Comparison of ENCODE assay signal across 22 cellular contexts in genomic region chr3:182570934-182571594, GRCh38.
DNase-seq lines count a peak whose midpoint lies in the region; ATAC-seq and TF ChIP-seq lines count a peak whose summit lies in the region.
"Had no signal": no experiment of that assay in that cellular context is flagged by ENCODE, and none has a peak within 500 bp of the region (broad histone marks: within the 10 kb centered on the region; RNA-seq: fewer than 3 reads in every experiment).

No MANE protein-coding gene starts in this region.

- H2AFZ ChIP-seq in SK-N-SH (ENCODE audit: low read depth), result no peak overlapping the region
- H2AFZ ChIP-seq: GM23248 had no signal

- TF ChIP-seq EP300 in SK-N-SH (IDR thresholded peaks at IDR 0.05; ENCODE audit: borderline replicate concordance in 1 of 2, low read depth in 1 of 2, low read length in 1 of 2), result no peak

- no peak overlapping the region for H3K27ac Mint-ChIP-seq in endothelial cell (ENCODE audit: unreplicated experiment)
- H3K27ac Mint-ChIP-seq: CD14-positive monocyte; CD4-positive, alpha-beta memory T cell had no signal

- 8% methylated on average over 3 of the region's 3 CpGs for WGBS in SK-N-SH (ENCODE audit: low lambda C conversion rate)

- CTCF ChIA-PET in SK-N-SH (lab: Yijun Ruan, JAX), result interaction anchor here (0.7 kb wide), 1 partner anchor 79 kb away, joined by 3 read pairs; no protein-coding TSS in a partner anchor

- no peaks in the 10 kb centered on the region for H3K9me2 ChIP-seq in SK-N-SH

- H4K20me1 ChIP-seq in SK-N-SH (ENCODE audit: insufficient read depth), result no peaks in the 10 kb centered on the region
- H4K20me1 ChIP-seq: BLaER1 treated with 17β-estradiol and CSF1 and Interleukin-3, amounts not matched to agents 10 nM and 100 nM had no signal

- ATAC-seq in mucosa of descending colon (peak; percentile 91), GM19455 (IDR thresholded peaks at IDR 0.05; ENCODE audit: unreplicated experiment) (no peak), HG02970 (IDR thresholded peaks at IDR 0.05; ENCODE audit: low FRiP score, unreplicated experiment) (no peak), GM18520 (IDR thresholded peaks at IDR 0.05; ENCODE audit: unreplicated experiment) (no peak)

- H3K27me3 Mint-ChIP-seq in endothelial cell (ENCODE audit: unreplicated experiment), result peaks cover 1% of the 10 kb centered on the region

- H3K79me2 ChIP-seq in SK-N-SH (ENCODE audit: insufficient read depth), result no peaks in the 10 kb centered on the region

- no peaks in the 10 kb centered on the region for H3K4me1 Mint-ChIP-seq in endothelial cell (ENCODE audit: unreplicated experiment)
- H3K4me1 Mint-ChIP-seq: CD14-positive monocyte; CD4-positive, alpha-beta memory T cell had no signal

- H3K9me3 ChIP-seq in SK-N-SH (no peaks in the 10 kb centered on the region), mucosa of descending colon (peaks cover 10% of the 10 kb centered on the region)
- H3K9me3 ChIP-seq: BE2C had no signal

- H3K36me3 ChIP-seq in SK-N-SH (replicated peaks in 1 of 2; ENCODE audit: control insufficient read depth in 1 of 2, insufficient read depth in 2 of 2, low read length in 1 of 2), result no peaks in the 10 kb centered on the region
- no peaks in the 10 kb centered on the region for H3K36me3 ChIP-seq in mucosa of descending colon (ENCODE audit: low read depth)
- H3K36me3 ChIP-seq: BE2C; BLaER1 treated with 17β-estradiol and CSF1 and Interleukin-3, amounts not matched to agents 10 nM and 100 nM had no signal

- POLR2A ChIA-PET in SK-N-SH (lab: Yijun Ruan, JAX), result no interaction called here

- H3K4me3 ChIP-seq in LNCaP clone FGC (ENCODE audit: low read depth, low read length) (no peak overlapping the region), SK-N-SH (ENCODE audit: low read depth in 2 of 2, low read length in 1 of 2) (no peak overlapping the region), mucosa of descending colon (no peak overlapping the region)
- H3K4me3 ChIP-seq: BLaER1 treated with 17β-estradiol and CSF1 and Interleukin-3, amounts not matched to agents 10 nM and 100 nM; GM23248 had no signal

- no peak overlapping the region for H3K27ac ChIP-seq in SK-N-SH (ENCODE audit: low read depth in 2 of 2, low read length in 1 of 2)
- H3K27ac ChIP-seq: 22Rv1; BLaER1 treated with 17β-estradiol and CSF1 and Interleukin-3, amounts not matched to agents 10 nM and 100 nM; GM23248 had no signal

- no peak for TF ChIP-seq CTCF in LNCaP clone FGC (IDR thresholded peaks at IDR 0.05; ENCODE audit: control insufficient read depth, extremely low read depth, insufficient read depth)
- no peak for TF ChIP-seq CTCF in SK-N-SH (IDR thresholded peaks at IDR 0.05)
- no peak for TF ChIP-seq CTCF in mucosa of descending colon (IDR thresholded peaks at IDR 0.05)
- TF ChIP-seq CTCF in endothelial cell (IDR thresholded peaks at IDR 0.05; ENCODE audit: unreplicated experiment), result no peak

- H3K4me1 ChIP-seq in SK-N-SH (ENCODE audit: control insufficient read depth in 1 of 2, insufficient read depth in 2 of 2, low read depth in 1 of 2, low read length in 1 of 2), result peaks cover 0 to 3% of the 10 kb centered on the region in 2 experiments; a peak in 1 of 4 replicates
- no peaks in the 10 kb centered on the region for H3K4me1 ChIP-seq in mucosa of descending colon (ENCODE audit: low read depth)
- H3K4me1 ChIP-seq: BE2C; BLaER1 treated with 17β-estradiol and CSF1 and Interleukin-3, amounts not matched to agents 10 nM and 100 nM had no signal

- H3K9ac ChIP-seq in SK-N-SH, result no peak overlapping the region
- H3K9ac ChIP-seq: BLaER1 treated with 17β-estradiol and CSF1 and Interleukin-3, amounts not matched to agents 10 nM and 100 nM; GM23248 had no signal

- H3F3A ChIP-seq in SK-N-SH (replicated peaks; ENCODE audit: insufficient read depth), result no peaks in the 10 kb centered on the region

- no peaks in the 10 kb centered on the region for H3K9me3 Mint-ChIP-seq in endothelial cell (ENCODE audit: unreplicated experiment)

- DNase-seq in LNCaP clone FGC (ENCODE audit: low read depth), result peak; percentile 21
- DNase-seq in SK-N-SH, result peak; percentile 3
- peak; percentile 25 for DNase-seq in kidney tubule cell (ENCODE audit: low spot score)
- no peak for DNase-seq in mucosa of descending colon
- no peak for DNase-seq in endothelial cell (ENCODE audit: low spot score)
- DNase-seq: AML-193; BE2C; Calu3; CD4-positive, alpha-beta memory T cell; COR-L47; DMS53; DMS79 treated with DMSO at 0.1 percent for 48 hours; GF-D8; GM23248; H7; HCEC 1CT had no signal

- no peak overlapping the region for H3K4me2 ChIP-seq in SK-N-SH
- H3K4me2 ChIP-seq: BLaER1 treated with 17β-estradiol and CSF1 and Interleukin-3, amounts not matched to agents 10 nM and 100 nM had no signal

- intact Hi-C loops in mucosa of descending colon (cut with DNase I, micrococcal nuclease), result no loop called here

- no peak for TF ChIP-seq RAD21 in SK-N-SH (IDR thresholded peaks at IDR 0.05; ENCODE audit: low read length)

- H3K4me3 Mint-ChIP-seq in endothelial cell (ENCODE audit: unreplicated experiment), result no peak overlapping the region
- H3K4me3 Mint-ChIP-seq: CD14-positive monocyte; CD4-positive, alpha-beta memory T cell had no signal

- no peaks in the 10 kb centered on the region for H3K27me3 ChIP-seq in SK-N-SH (ENCODE audit: insufficient read depth)
- H3K27me3 ChIP-seq: BE2C; BLaER1 treated with 17β-estradiol and CSF1 and Interleukin-3, amounts not matched to agents 10 nM and 100 nM had no signal

- no peaks in the 10 kb centered on the region for H3K36me3 Mint-ChIP-seq in endothelial cell (ENCODE audit: low read depth, unreplicated experiment)
- H3K36me3 Mint-ChIP-seq: CD14-positive monocyte; CD4-positive, alpha-beta memory T cell had no signal

TF ChIP-seq in SK-N-SH, 30 proteins besides CTCF, POLR2A, EP300 and RAD21:
- TF ChIP-seq RCOR1 (IDR thresholded peaks at IDR 0.05; ENCODE audit: low read length), result peak; percentile 52; the same call in 1 of the 2 replicates
- no peak for TF ChIP-seq SIN3A (IDR thresholded peaks at IDR 0.05; ENCODE audit: borderline replicate concordance, low read depth, low read length)
TF ChIP-seq in SK-N-SH: peak in this region for 1.

Comparison
In these comparisons a context has a peak if more than half of its experiments do, and no peak if none do; other contexts are left out.
1. DNase-seq: peak in LNCaP clone FGC (single experiment), SK-N-SH (single experiment) and kidney tubule cell (single experiment); none in mucosa of descending colon (0 of 3) and endothelial cell (single experiment).